24 cellular contexts compared by ENCODE assay signal in the genomic region with DNA sequence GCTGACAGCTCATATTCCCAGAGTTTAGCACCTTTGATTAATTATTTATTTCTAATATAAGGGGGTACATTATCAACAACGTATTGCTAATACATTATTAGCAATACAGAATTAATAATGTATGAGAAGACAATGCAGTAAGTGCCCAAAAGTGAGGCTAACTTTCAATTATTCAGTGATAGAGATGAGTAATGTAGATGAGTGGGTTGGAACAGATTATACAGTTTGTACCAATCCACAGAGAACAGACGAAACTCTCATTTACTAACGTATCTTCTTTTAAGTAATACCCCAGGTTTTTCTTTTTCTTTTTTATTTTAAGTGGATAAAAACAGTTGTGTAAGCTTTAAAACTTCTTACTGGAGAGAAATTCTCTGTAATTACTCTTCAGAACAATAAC.
"Had no signal": no experiment of that assay in that cellular context is flagged by ENCODE, and none has a peak within 500 bp of the region (broad histone marks: within the 10 kb centered on the region; RNA-seq: fewer than 3 reads in every experiment).

No MANE protein-coding gene starts in this region.

- DNase-seq: effector CD8-positive, alpha-beta T cell; endodermal cell; foreskin keratinocyte; heart left ventricle; hippocampal formation; left cardiac atrium; left lung; mesenchymal stem cell; naive thymus-derived CD4-positive, alpha-beta T cell; stimulated activated CD4-positive, alpha-beta T cell treated with anti-CD3 and anti-CD28 coated beads, Interleukin-12 subunit alpha, Interleukin-12 subunit beta, amount 100 ng/mL, for 4 hours; stimulated activated CD4-positive, alpha-beta T cell treated with anti-CD3 and anti-CD28 coated beads, Interleukin-1b, Interleukin-23, amount 100 ng/mL, for 48 hours; stimulated activated CD4-positive, alpha-beta T cell treated with anti-CD3 and anti-CD28 coated beads, Interleukin-4, amount 100 ng/mL, for 1 hour; stimulated activated CD8-positive, alpha-beta memory T cell treated with anti-CD3 and anti-CD28 coated beads, Interleukin-4, amount 100 ng/mL, for 48 hours; stimulated activated naive CD4-positive, alpha-beta T cell treated with Interleukin-2 at 50 U/mL for 16 hours; stomach; thyroid gland had no signal

- H3K27ac ChIP-seq: epithelial cell of prostate, foreskin keratinocyte, gastroesophageal sphincter, heart left ventricle, left lung, neural progenitor cell, parathyroid adenoma, stomach, thyroid gland had no signal

- H3K9me3 ChIP-seq: gastroesophageal sphincter, heart left ventricle, left lung, mucosa of descending colon, stomach, thyroid gland had no signal

- H3K4me3 ChIP-seq: gastroesophageal sphincter, heart left ventricle, left lung, mucosa of descending colon, neural progenitor cell, smooth muscle cell, stomach, thyroid gland had no signal

- ATAC-seq: esophagus mucosa; foreskin keratinocyte; gastroesophageal sphincter; heart left ventricle; left cardiac atrium; left lung; naive thymus-derived CD4-positive, alpha-beta T cell; sciatic nerve had no signal

- H3K36me3 ChIP-seq: gastroesophageal sphincter, heart left ventricle, left lung, neural progenitor cell, stomach, thyroid gland had no signal

- H3K27me3 ChIP-seq: foreskin keratinocyte, gastroesophageal sphincter, heart left ventricle, left lung, stomach, thyroid gland had no signal

- H3K4me1 ChIP-seq: foreskin keratinocyte, gastroesophageal sphincter, heart left ventricle, left lung, parathyroid adenoma, stomach, thyroid gland had no signal
